In genomic region chr12:26032719-26033241, GRCh38 we compare ENCODE assay signal across 16 cellular contexts.
DNase-seq lines count a peak whose midpoint lies in the region; FAIRE-seq and TF ChIP-seq lines count a peak whose summit lies in the region.
"Had no signal": no experiment of that assay in that cellular context is flagged by ENCODE, and none has a peak within 500 bp of the region (broad histone marks: within the 10 kb centered on the region; RNA-seq: fewer than 3 reads in every experiment).

No MANE protein-coding gene starts in this region.

- FAIRE-seq in frontal cortex (lab: Jason Lieb, UNC) = no peak

- H3K4me3 ChIP-seq in dorsolateral prefrontal cortex = no peak overlapping the region
- H3K4me3 ChIP-seq: lung, upper lobe of right lung had no signal

- intact Hi-C loops in dorsolateral prefrontal cortex (cut with DNase I) = loop anchor here in 1 of 2 donors (5.0 kb wide), 1 partner anchor 75 kb away; the partner anchor contains the start of gene RASSF8

- no peak for TF ChIP-seq CTCF in dorsolateral prefrontal cortex (IDR thresholded peaks at IDR 0.05 in 54 of 56, conservative IDR thresholded peaks at IDR 0.05 in 2 of 56; ENCODE audit: low read depth in 1 of 56, partially characterized antibody in 56 of 56)

- in situ Hi-C loops in KBM-7 (cut with MboI; ENCODE audit: low pct_unique_long_range_greater_than_20kb, low sequenced_read_pairs) = no loop called here

- no peaks in the 10 kb centered on the region for H3K27me3 ChIP-seq in dorsolateral prefrontal cortex
- H3K27me3 ChIP-seq: upper lobe of right lung had no signal

- peak overlapping the region in 45 of 59 donors; percentile 5 to 75 (median 43) for H3K27ac ChIP-seq in dorsolateral prefrontal cortex
- H3K27ac ChIP-seq: KMS-11, upper lobe of right lung had no signal

- DNase-seq in NCI-H510A treated with DMSO at 0.1 percent for 48 hours (lab: John Stamatoyannopoulos, UW) (peak; percentile 15), NCI-H510A (lab: John Stamatoyannopoulos, UW) (no peak), NCI-H2081 treated with DMSO at 0.1 percent for 48 hours (lab: John Stamatoyannopoulos, UW) (peak; percentile 21), dorsolateral prefrontal cortex (no peak), superior temporal gyrus (ENCODE audit: extremely low spot score) (peak; percentile 35), KBM-7 (no peak), putamen (ENCODE audit: low spot score) (no peak), frontal cortex (ENCODE audit: low spot score in 2 of 2) (no peak)
- DNase-seq: activated T-cell treated with anti-CD3 and anti-CD28 coated beads, Interleukin-2, amount 50 U/mL, for 72 hours; anterior cingulate cortex; effector memory CD8-positive, alpha-beta T cell; NCI-H526 treated with DMSO at 0.1 percent for 48 hours; occipital lobe; upper lobe of right lung had no signal

Comparison
In these comparisons a context has a peak if more than half of its experiments do, and no peak if none do; other contexts are left out.
1. DNase-seq: peak in NCI-H510A treated with DMSO at 0.1 percent for 48 hours (single experiment), NCI-H2081 treated with DMSO at 0.1 percent for 48 hours (single experiment) and superior temporal gyrus (single experiment); none in NCI-H510A (single experiment), dorsolateral prefrontal cortex (0 of 10), KBM-7 (single experiment), putamen (single experiment) and frontal cortex (0 of 2).